14 cellular contexts compared by ENCODE assay signal in the genomic region with DNA sequence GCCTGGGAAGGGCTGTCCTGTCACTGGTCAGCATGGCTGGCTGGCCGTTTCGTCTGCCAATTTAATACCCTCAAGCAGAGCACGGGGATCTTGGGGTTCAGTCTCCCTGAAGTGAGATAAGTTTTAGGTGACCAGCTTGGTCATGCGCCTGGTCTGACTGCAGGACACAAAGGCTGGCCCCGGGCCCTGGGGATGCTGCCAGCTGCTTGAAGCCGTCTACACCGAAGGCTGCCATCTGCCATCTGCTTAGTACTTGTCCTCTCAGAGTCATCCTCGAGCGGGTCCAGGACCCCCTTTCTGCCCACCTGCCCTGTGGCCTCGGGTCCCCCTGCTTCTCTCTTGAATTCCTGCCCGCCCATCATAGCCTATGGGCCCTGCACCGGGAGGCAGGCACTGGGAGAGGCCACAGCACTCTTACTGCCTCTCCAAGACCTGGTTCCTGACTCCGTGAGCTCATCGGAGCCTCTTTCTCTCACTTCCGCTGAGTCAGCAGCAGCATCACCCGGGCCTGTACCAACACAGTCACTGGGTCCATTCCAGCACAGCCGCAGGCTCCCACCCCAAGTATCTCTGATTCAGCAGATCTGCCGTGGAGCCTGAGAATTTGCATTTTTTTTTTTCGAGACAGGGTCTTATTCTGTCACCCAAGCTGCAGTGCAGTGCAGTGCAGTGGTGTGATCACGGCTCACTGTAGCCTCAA. TPM values are rescaled to one million over a fixed set of nuclear protein-coding genes. Genes with fewer than 3 reads are reported as not detected.
DNase-seq lines count a peak whose midpoint lies in the region; ATAC-seq, FAIRE-seq and TF ChIP-seq lines count a peak whose summit lies in the region.
"Had no signal": no experiment of that assay in that cellular context is flagged by ENCODE, and none has a peak within 500 bp of the region (broad histone marks: within the 10 kb centered on the region; RNA-seq: fewer than 3 reads in every experiment).

No MANE protein-coding gene starts in this region.

- H4K20me1 ChIP-seq in PC-3 (ENCODE audit: low read length) = no peaks in the 10 kb centered on the region

- H3K9ac ChIP-seq in PC-3 (ENCODE audit: low read length) (peak overlapping the region; percentile 40; the same call in 1 of the 2 replicates), parathyroid adenoma (no peak overlapping the region)

- no peaks in the 10 kb centered on the region for H3K9me3 Mint-ChIP-seq in activated naive CD4-positive, alpha-beta T cell treated with anti-CD3 and anti-CD28 coated beads, Interleukin-2, amount 10 ng/mL, durations not matched to agents 7 days and 5 days
- H3K9me3 Mint-ChIP-seq: CD4-positive, alpha-beta T cell; stimulated activated naive B cell treated with anti-CD40 and anti-IgM and Interleukin-4, amounts not matched to agents 10 μg/mL and 1 μg/mL and 100 μg/mL, for 72 hours had no signal

- no peak for FAIRE-seq in GM12892 (lab: Jason Lieb, UNC)
- FAIRE-seq: GM12878 had no signal

- H3K36me3 Mint-ChIP-seq in activated naive CD4-positive, alpha-beta T cell treated with anti-CD3 and anti-CD28 coated beads, Interleukin-2, amount 10 ng/mL, durations not matched to agents 7 days and 5 days = no peaks in the 10 kb centered on the region
- H3K36me3 Mint-ChIP-seq: stimulated activated naive B cell treated with anti-CD40 and anti-IgM and Interleukin-4, amounts not matched to agents 10 μg/mL and 1 μg/mL and 100 μg/mL, for 72 hours had no signal

- no peaks in the 10 kb centered on the region for H3K9me3 ChIP-seq in PC-3 (ENCODE audit: low read length)
- no peaks in the 10 kb centered on the region for H3K9me3 ChIP-seq in parathyroid adenoma (ENCODE audit: control insufficient read depth, low read length)
- no peaks in the 10 kb centered on the region for H3K9me3 ChIP-seq in spleen

- TF ChIP-seq POLR2A in GM12892 (IDR thresholded peaks at IDR 0.05; ENCODE audit: low read depth, low read length) = no peak
- TF ChIP-seq POLR2A in spleen (IDR thresholded peaks at IDR 0.05) = no peak

- CTCF ChIA-PET in PC-3 (lab: Charles Lee) = interaction anchor here (0.7 kb wide), 1 partner anchor 173 kb away, joined by 4 read pairs; no protein-coding TSS in a partner anchor
- CTCF ChIA-PET in activated naive CD4-positive, alpha-beta T cell treated with anti-CD3 and anti-CD28 coated beads, Interleukin-2, amount 10 ng/mL, durations not matched to agents 7 days and 5 days (lab: Charles Lee) = interaction anchor here (0.6 kb wide), 1 partner anchor 194 kb away, joined by 3 read pairs; no protein-coding TSS in a partner anchor

- no peak overlapping the region for H3K4me3 ChIP-seq in PC-3 (ENCODE audit: low read length)
- H3K4me3 ChIP-seq in epithelial cell of esophagus (ENCODE audit: low read length) = no peak overlapping the region
- H3K4me3 ChIP-seq in parathyroid adenoma (ENCODE audit: low read depth, low read length) = no peak overlapping the region
- no peak overlapping the region for H3K4me3 ChIP-seq in spleen
- H3K4me3 ChIP-seq: GM12878 had no signal

- WGBS in spleen, 5 donors = 75 to 93% (median 86%) methylated on average over 20 of the region's 20 CpGs

- BruUV-seq in PC-3 (replicated peaks; lab: Mats Ljungman, UMichigan) = no TSS peak

- POLR2A ChIA-PET in PC-3 (lab: Charles Lee; ENCODE audit: unreplicated experiment) = interaction anchor here (0.6 to 0.7 kb wide), 2 partner anchors 30 to 161 kb away, joined by 4 to 13 read pairs; no protein-coding TSS in a partner anchor

- no peaks in the 10 kb centered on the region for H3K9me2 ChIP-seq in PC-3 (replicated peaks; ENCODE audit: low read length)

- H3K27ac ChIP-seq in PC-3 (ENCODE audit: low read length) (peak overlapping the region; percentile 81), parathyroid adenoma (peak overlapping the region; percentile 15), spleen (no peak overlapping the region)

- peak; percentile 98 for ATAC-seq in PC-3
- ATAC-seq: stimulated activated naive B cell treated with anti-CD40 and anti-IgM and Interleukin-4, amounts not matched to agents 10 μg/mL and 1 μg/mL and 100 μg/mL, for 72 hours had no signal

- H3F3A ChIP-seq in PC-3 (ENCODE audit: low read length, unreplicated experiment) = no peaks in the 10 kb centered on the region

- TF ChIP-seq CTCF in PC-3 (conservative IDR thresholded peaks at IDR 0.05; ENCODE audit: low read depth, low read length) (no peak), epithelial cell of esophagus (IDR thresholded peaks at IDR 0.05; ENCODE audit: insufficient read depth, low read depth, low read length, missing control alignments) (no peak), parathyroid adenoma (IDR thresholded peaks at IDR 0.05) (no peak), spleen (IDR thresholded peaks at IDR 0.05 in 8 of 11, conservative IDR thresholded peaks at IDR 0.05 in 3 of 11) (no peak)

- in situ Hi-C loops in Caki2 (cut with HindIII; ENCODE audit: low pct_unique_long_range_greater_than_20kb, low sequenced_read_pairs) = no loop called here

- H3K36me3 ChIP-seq in PC-3 (ENCODE audit: low read depth, low read length) = peaks cover 19% of the 10 kb centered on the region
- no peaks in the 10 kb centered on the region for H3K36me3 ChIP-seq in parathyroid adenoma (ENCODE audit: control insufficient read depth, insufficient read depth, low read length)
- H3K36me3 ChIP-seq in spleen = peaks cover 0 to 33% (median 0%) of the 10 kb centered on the region in 6 donors

- H3K27me3 ChIP-seq in PC-3 (ENCODE audit: low read length) (no peaks in the 10 kb centered on the region), parathyroid adenoma (ENCODE audit: control insufficient read depth, insufficient read depth, low read length) (no peaks in the 10 kb centered on the region), spleen (replicated peaks in 1 of 7) (peaks cover 0 to 34% (median 2%) of the 10 kb centered on the region in 7 donors)

- H3K4me1 Mint-ChIP-seq in activated naive CD4-positive, alpha-beta T cell treated with anti-CD3 and anti-CD28 coated beads, Interleukin-2, amount 10 ng/mL, durations not matched to agents 7 days and 5 days = no peaks in the 10 kb centered on the region

- H3K4me1 ChIP-seq in PC-3 (ENCODE audit: insufficient read depth, low read length) (peaks cover 29% of the 10 kb centered on the region), parathyroid adenoma (peaks cover 12% of the 10 kb centered on the region), spleen (peaks cover 0 to 36% (median 13%) of the 10 kb centered on the region in 6 donors)

- no peak overlapping the region for H3K27ac Mint-ChIP-seq in activated naive CD4-positive, alpha-beta T cell treated with anti-CD3 and anti-CD28 coated beads, Interleukin-2, amount 10 ng/mL, durations not matched to agents 7 days and 5 days
- H3K27ac Mint-ChIP-seq: CD4-positive, alpha-beta T cell; stimulated activated naive B cell treated with anti-CD40 and anti-IgM and Interleukin-4, amounts not matched to agents 10 μg/mL and 1 μg/mL and 100 μg/mL, for 72 hours had no signal

- H3K4me3 Mint-ChIP-seq in activated naive CD4-positive, alpha-beta T cell treated with anti-CD3 and anti-CD28 coated beads, Interleukin-2, amount 10 ng/mL, durations not matched to agents 7 days and 5 days = no peak overlapping the region
- H3K4me3 Mint-ChIP-seq: CD4-positive, alpha-beta T cell; stimulated activated naive B cell treated with anti-CD40 and anti-IgM and Interleukin-4, amounts not matched to agents 10 μg/mL and 1 μg/mL and 100 μg/mL, for 72 hours had no signal

- intact Hi-C loops in PC-3 (cut with micrococcal nuclease) (no loop called here), spleen (cut with DNase I; ENCODE audit: low total_unique reads) (no loop called here)

- H3K4me2 ChIP-seq in PC-3 (ENCODE audit: low read length) (peak overlapping the region; percentile 54), parathyroid adenoma (ENCODE audit: low read length) (no peak overlapping the region)

- peaks cover 44% of the 10 kb centered on the region for H3K27me3 Mint-ChIP-seq in activated naive CD4-positive, alpha-beta T cell treated with anti-CD3 and anti-CD28 coated beads, Interleukin-2, amount 10 ng/mL, durations not matched to agents 7 days and 5 days

- H3K79me2 ChIP-seq in PC-3 (ENCODE audit: low read length) (peaks cover 31% of the 10 kb centered on the region), parathyroid adenoma (no peaks in the 10 kb centered on the region)

- DNase-seq in Caki2 (ENCODE audit: low read depth) = peak; percentile 62
- DNase-seq in PC-3 = peak; percentile 95
- DNase-seq in epithelial cell of esophagus (ENCODE audit: low read depth) = peak; percentile 99
- no peak for DNase-seq in activated naive CD4-positive, alpha-beta T cell treated with anti-CD3 and anti-CD28 coated beads, Interleukin-2, amount 10 ng/mL, durations not matched to agents 7 days and 5 days
- DNase-seq in OCI-M2 (lab: John Stamatoyannopoulos, UW; ENCODE audit: unreplicated experiment) = no peak
- DNase-seq in GM12892 (ENCODE audit: insufficient read length) = no peak
- no peak for DNase-seq in spleen
- DNase-seq: CD4-positive, alpha-beta T cell; central memory CD4-positive, alpha-beta T cell; NCI-H526 treated with DMSO at 0.1 percent for 48 hours; stimulated activated naive B cell treated with anti-CD40 and anti-IgM and Interleukin-4, amounts not matched to agents 10 μg/mL and 1 μg/mL and 100 μg/mL, for 72 hours had no signal

- H2AFZ ChIP-seq in PC-3 (ENCODE audit: low read length) = peak overlapping the region; percentile 35; the same call in 1 of the 2 replicates
- H2AFZ ChIP-seq in parathyroid adenoma = no peak overlapping the region

RNA-seq across cellular contexts. Expression of a gene that starts 7.0 kb away (rescaled TPM):
- total RNA-seq in Caki2 (2014; rRNA removed; shearing (Covaris generic); ENCODE audit: low replicate concordance) = 7.0 and 9.3 TPM in 2 replicates
- total RNA-seq in PC-3 (2014; rRNA removed) (74.1 and 90.0 TPM in 2 replicates), spleen (10 to 100 TPM; 21.4 to 89.1 (median 62.0) TPM)
- not detected for polyA plus RNA-seq in GM12892 (2012; ENCODE audit: missing spikeins)
- 10 to 100 TPM in 1 of 3 donors, 1 to 10 TPM in 2; 7.2 to 16.3 (median 9.6) TPM for polyA plus RNA-seq in spleen
- total RNA-seq: T-helper 2 cell treated with Interferon-gamma antibody and Interleukin-4, amounts not matched to agents 100 ng/mL and 5 ng/mL, for 36 hours had no signal

RNA-seq across cellular contexts. Expression of a gene that starts 23.3 kb away (rescaled TPM):
- total RNA-seq in Caki2 (2014; rRNA removed; shearing (Covaris generic); ENCODE audit: low replicate concordance) = not detected in 2 replicates
- total RNA-seq in PC-3 (2014; rRNA removed) = not detected in 2 replicates
- not detected for polyA plus RNA-seq in GM12892 (2012; ENCODE audit: missing spikeins)
- total RNA-seq in spleen = not detected
- polyA plus RNA-seq in spleen = not detected
- total RNA-seq: CD4-positive, alpha-beta T cell; GM12878; T-helper 2 cell treated with Interferon-gamma antibody and Interleukin-4, amounts not matched to agents 100 ng/mL and 5 ng/mL, for 36 hours had no signal
- polyA plus RNA-seq: GM12878 had no signal

RNA-seq across cellular contexts. Expression of a gene that starts 29.6 kb away (rescaled TPM):
- 0.07 and 1.0 TPM in 2 replicates for total RNA-seq in Caki2 (2014; rRNA removed; shearing (Covaris generic); ENCODE audit: low replicate concordance)
- 0.44 and 2.6 TPM in 2 replicates for total RNA-seq in PC-3 (2014; rRNA removed)
- polyA plus RNA-seq in GM12892 (2012; ENCODE audit: missing spikeins) = 0.17 TPM
- 1 to 10 TPM; 1.5 to 3.7 (median 2.8) TPM for total RNA-seq in spleen
- polyA plus RNA-seq in spleen = 1 to 10 TPM in 2 of 3 donors, under 1 TPM in 1; 0.77 to 2.4 (median 2.1) TPM

RNA-seq across cellular contexts. Expression of a gene that starts 41.8 kb away (rescaled TPM):
- 4.0 and 5.1 TPM in 2 replicates for total RNA-seq in Caki2 (2014; rRNA removed; shearing (Covaris generic); ENCODE audit: low replicate concordance)
- total RNA-seq in PC-3 (2014; rRNA removed) (8.7 and 11.2 TPM in 2 replicates), spleen (1 to 10 TPM in 6 of 7 donors, under 1 TPM in 1; 0.67 to 2.6 (median 1.2) TPM)
- 7.8 TPM for polyA plus RNA-seq in GM12892 (2012; ENCODE audit: missing spikeins)
- 1 to 10 TPM; 1.9 to 2.6 (median 2.4) TPM for polyA plus RNA-seq in spleen

Comparison
In these comparisons a context has a peak if more than half of its experiments do, and no peak if none do; other contexts are left out.
1. DNase-seq: peak in Caki2 (single experiment), PC-3 (single experiment) and epithelial cell of esophagus (single experiment); none in activated naive CD4-positive, alpha-beta T cell treated with anti-CD3 and anti-CD28 coated beads, Interleukin-2, amount 10 ng/mL, durations not matched to agents 7 days and 5 days (single experiment), OCI-M2 (single experiment), GM12892 (single experiment) and spleen (single experiment).
2. H3K27ac ChIP-seq: peak in PC-3 (single experiment) and parathyroid adenoma (single experiment); none in spleen (0 of 8).